ENCODE assay signal across 11 cellular contexts in genomic region chr5:176743828-176744583, GRCh38.
DNase-seq lines count a peak whose midpoint lies in the region; ATAC-seq lines count a peak whose summit lies in the region.
"Had no signal": no experiment of that assay in that cellular context is flagged by ENCODE, and none has a peak within 500 bp of the region (broad histone marks: within the 10 kb centered on the region; RNA-seq: fewer than 3 reads in every experiment).

No MANE protein-coding gene starts in this region.

- no peak for ATAC-seq in HG03520 (IDR thresholded peaks at IDR 0.05; ENCODE audit: unreplicated experiment)

- H3K4me3 ChIP-seq in HUES64 (ENCODE audit: low read length) = peak overlapping the region; percentile 54
- no peak overlapping the region for H3K4me3 ChIP-seq in endocrine pancreas (ENCODE audit: control insufficient read depth, insufficient read depth, low read length)
- peak overlapping the region; percentile 28 for H3K4me3 ChIP-seq in neuron (ENCODE audit: low read length)

- peak overlapping the region; percentile 10; the same call in 1 of the 2 replicates for H3K27ac ChIP-seq in HUES64 (ENCODE audit: low read depth, low read length)

- 34% methylated on average over 27 of the region's 27 CpGs for WGBS in HUES64

- H3K9ac ChIP-seq in ES-I3 (ENCODE audit: low read depth, low read length) (peak overlapping the region; percentile 39; the same call in 1 of the 2 replicates), HUES64 (ENCODE audit: low read depth, low read length) (peak overlapping the region; percentile 48; the same call in 1 of the 2 replicates), endocrine pancreas (ENCODE audit: control insufficient read depth, insufficient read depth, low read length) (peak overlapping the region; percentile 40)

- DNase-seq in activated CD4-positive, alpha-beta T cell treated with anti-CD3 and anti-CD28 coated beads, Interleukin-2, amount 50 U/mL, for 4 hours = no peak
- no peak for DNase-seq in T-helper 1 cell
- no peak for DNase-seq in activated CD4-positive, alpha-beta T cell treated with anti-CD3 and anti-CD28 coated beads, Interleukin-2, amount 50 U/mL, for 48 hours
- DNase-seq: DMS153, mammary epithelial cell, T-helper 9 cell had no signal

- H3K9me3 ChIP-seq in ES-I3 (ENCODE audit: control insufficient read depth, insufficient read depth, low read length) (no peaks in the 10 kb centered on the region), HUES64 (ENCODE audit: insufficient read depth, low read depth, low read length) (no peaks in the 10 kb centered on the region), endocrine pancreas (ENCODE audit: control insufficient read depth, low read length) (no peaks in the 10 kb centered on the region), neuron (ENCODE audit: low read length) (no peaks in the 10 kb centered on the region)

- H2AFZ ChIP-seq in neuron (ENCODE audit: low read depth, low read length) = peak overlapping the region; percentile 70

- peaks cover 34% of the 10 kb centered on the region for H3K4me1 ChIP-seq in ES-I3 (ENCODE audit: insufficient read depth, low read length)
- H3K4me1 ChIP-seq in HUES64 (ENCODE audit: insufficient read depth, low read length) = peaks cover 39% of the 10 kb centered on the region
- no peaks in the 10 kb centered on the region for H3K4me1 ChIP-seq in endocrine pancreas (ENCODE audit: control insufficient read depth, insufficient read depth, low read length)
- peaks cover 17% of the 10 kb centered on the region for H3K4me1 ChIP-seq in neuron (ENCODE audit: insufficient read depth, low read length)

- no peaks in the 10 kb centered on the region for H3K36me3 ChIP-seq in ES-I3 (ENCODE audit: insufficient read depth, low read length)
- no peaks in the 10 kb centered on the region for H3K36me3 ChIP-seq in HUES64 (ENCODE audit: insufficient read depth, low read length)
- no peaks in the 10 kb centered on the region for H3K36me3 ChIP-seq in endocrine pancreas (ENCODE audit: control insufficient read depth, insufficient read depth, low read length)
- no peaks in the 10 kb centered on the region for H3K36me3 ChIP-seq in neuron (ENCODE audit: insufficient read depth, low read length)

- H3K27me3 ChIP-seq in HUES64 (ENCODE audit: insufficient read depth, low read length) (peaks cover 47% of the 10 kb centered on the region), endocrine pancreas (ENCODE audit: control insufficient read depth, insufficient read depth, low read length) (no peaks in the 10 kb centered on the region), neuron (ENCODE audit: insufficient read depth, low read length) (peaks cover 76% of the 10 kb centered on the region)
